29 cellular contexts compared by ENCODE assay signal in genomic region chr15:73708691-73709090, GRCh38. TPM values are rescaled to one million over a fixed set of nuclear protein-coding genes. Genes with fewer than 3 reads are reported as not detected.
"Had no signal": no experiment of that assay in that cellular context is flagged by ENCODE, and none has a peak within 500 bp of the region (broad histone marks: within the 10 kb centered on the region; RNA-seq: fewer than 3 reads in every experiment).

No MANE protein-coding gene starts in this region.

- ATAC-seq: activated CD4-positive, alpha-beta T cell treated with anti-CD3 and anti-CD28 coated beads for 36 hours; body of pancreas; K562 had no signal

- H3K4me2 ChIP-seq: SK-N-SH had no signal

- H3K36me3 Mint-ChIP-seq: activated naive CD4-positive, alpha-beta T cell treated with anti-CD3 and anti-CD28 coated beads, Interleukin-2, amount 10 ng/mL, durations not matched to agents 7 days and 5 days had no signal

- H3K4me1 ChIP-seq: body of pancreas, SJCRH30 had no signal

- DNase-seq: activated CD4-positive, alpha-beta memory T cell treated with anti-CD3 and anti-CD28 coated beads, Interleukin-2, amount 10 ng/mL, durations not matched to agents 7 days and 5 days; activated CD4-positive, alpha-beta T cell treated with anti-CD3 and anti-CD28 coated beads for 36 hours; activated CD4-positive, alpha-beta T cell treated with anti-CD3 and anti-CD28 coated beads, Interleukin-2, amount 50 U/mL, for 1 hour; activated gamma-delta T cell treated with Interleukin-2 at 50 U/mL for 16 hours; activated naive CD4-positive, alpha-beta T cell treated with anti-CD3 and anti-CD28 coated beads, Interleukin-2, amount 10 ng/mL, durations not matched to agents 7 days and 5 days; activated T-cell treated with anti-CD3 and anti-CD28 coated beads for 4 hours; activated T-cell treated with anti-CD3 and anti-CD28 coated beads, Interleukin-2, amount 50 U/mL, for 48 hours; aorta; body of pancreas; Karpas-422; MM.1S; NCI-H1105; NCI-H1436; NCI-H187; NCI-H2081 treated with DMSO at 0.1 percent for 48 hours; NCI-H2171; NCI-H226; NCI-H526; NCI-H774; SJCRH30; SK-N-SH; T-helper 1 cell had no signal

- H3K9me3 Mint-ChIP-seq: activated CD4-positive, alpha-beta memory T cell treated with anti-CD3 and anti-CD28 coated beads, Interleukin-2, amount 10 ng/mL, durations not matched to agents 7 days and 5 days; activated naive CD4-positive, alpha-beta T cell treated with anti-CD3 and anti-CD28 coated beads, Interleukin-2, amount 10 ng/mL, durations not matched to agents 7 days and 5 days; activated T-helper 2 cell treated with anti-CD3 and anti-CD28 coated beads, Interferon-gamma antibody, Interleukin-2, Interleukin-4, amounts not matched to agents 10 μg/mL and 5 μg/mL and 100 μg/mL, durations not matched to agents 14 hours and 24 hours and 36 hours had no signal

- H3K27ac ChIP-seq: body of pancreas, cardiac muscle cell, SJCRH30 had no signal

- H3K4me3 ChIP-seq: body of pancreas, cardiac muscle cell, K562, SJCRH30 had no signal

- H3K4me1 Mint-ChIP-seq: activated CD4-positive, alpha-beta T cell treated with anti-CD3 and anti-CD28 coated beads for 36 hours had no signal

- H3K27me3 ChIP-seq: body of pancreas, cardiac muscle cell, SJCRH30 had no signal

- FAIRE-seq: K562 had no signal

- H3K4me3 Mint-ChIP-seq: activated CD4-positive, alpha-beta memory T cell treated with anti-CD3 and anti-CD28 coated beads, Interleukin-2, amount 10 ng/mL, durations not matched to agents 7 days and 5 days; activated CD4-positive, alpha-beta T cell treated with anti-CD3 and anti-CD28 coated beads for 36 hours; activated naive CD4-positive, alpha-beta T cell treated with anti-CD3 and anti-CD28 coated beads, Interleukin-2, amount 10 ng/mL, durations not matched to agents 7 days and 5 days had no signal

- H3K9ac ChIP-seq: SK-N-SH had no signal

- H3K9me3 ChIP-seq: body of pancreas, SJCRH30, SK-N-SH had no signal

- H3K27ac Mint-ChIP-seq: activated CD4-positive, alpha-beta memory T cell treated with anti-CD3 and anti-CD28 coated beads, Interleukin-2, amount 10 ng/mL, durations not matched to agents 7 days and 5 days; activated CD4-positive, alpha-beta T cell treated with anti-CD3 and anti-CD28 coated beads for 36 hours; activated naive CD4-positive, alpha-beta T cell treated with anti-CD3 and anti-CD28 coated beads, Interleukin-2, amount 10 ng/mL, durations not matched to agents 7 days and 5 days; activated T-helper 2 cell treated with anti-CD3 and anti-CD28 coated beads, Interferon-gamma antibody, Interleukin-2, Interleukin-4, amounts not matched to agents 10 μg/mL and 5 μg/mL and 100 μg/mL, durations not matched to agents 14 hours and 24 hours and 36 hours had no signal

RNA-seq across cellular contexts. Expression of gene CD276, which starts 24.5 kb away (rescaled TPM):
- total RNA-seq: OCI-LY7 had no signal

RNA-seq across cellular contexts. Expression of gene INSYN1, which starts 44.5 kb away (rescaled TPM):
- total RNA-seq: activated CD4-positive, alpha-beta memory T cell treated with anti-CD3 and anti-CD28 coated beads, Interleukin-2, amount 10 ng/mL, durations not matched to agents 7 days and 5 days; activated CD4-positive, alpha-beta T cell treated with anti-CD3 and anti-CD28 coated beads for 36 hours; activated CD8-positive, alpha-beta memory T cell treated with anti-CD3 and anti-CD28 coated beads for 36 hours; activated T-helper 2 cell treated with anti-CD3 and anti-CD28 coated beads, Interferon-gamma antibody, Interleukin-2, Interleukin-4, amounts not matched to agents 10 μg/mL and 5 μg/mL and 100 μg/mL, durations not matched to agents 14 hours and 24 hours and 36 hours; K562; OCI-LY7; RPMI7951; SJCRH30; T-helper 2 cell treated with Interferon-gamma antibody and Interleukin-4, amounts not matched to agents 100 ng/mL and 5 ng/mL, for 36 hours had no signal
- polyA plus RNA-seq: K562 had no signal
